2 cellular contexts compared by ENCODE assay signal in the genomic region with DNA sequence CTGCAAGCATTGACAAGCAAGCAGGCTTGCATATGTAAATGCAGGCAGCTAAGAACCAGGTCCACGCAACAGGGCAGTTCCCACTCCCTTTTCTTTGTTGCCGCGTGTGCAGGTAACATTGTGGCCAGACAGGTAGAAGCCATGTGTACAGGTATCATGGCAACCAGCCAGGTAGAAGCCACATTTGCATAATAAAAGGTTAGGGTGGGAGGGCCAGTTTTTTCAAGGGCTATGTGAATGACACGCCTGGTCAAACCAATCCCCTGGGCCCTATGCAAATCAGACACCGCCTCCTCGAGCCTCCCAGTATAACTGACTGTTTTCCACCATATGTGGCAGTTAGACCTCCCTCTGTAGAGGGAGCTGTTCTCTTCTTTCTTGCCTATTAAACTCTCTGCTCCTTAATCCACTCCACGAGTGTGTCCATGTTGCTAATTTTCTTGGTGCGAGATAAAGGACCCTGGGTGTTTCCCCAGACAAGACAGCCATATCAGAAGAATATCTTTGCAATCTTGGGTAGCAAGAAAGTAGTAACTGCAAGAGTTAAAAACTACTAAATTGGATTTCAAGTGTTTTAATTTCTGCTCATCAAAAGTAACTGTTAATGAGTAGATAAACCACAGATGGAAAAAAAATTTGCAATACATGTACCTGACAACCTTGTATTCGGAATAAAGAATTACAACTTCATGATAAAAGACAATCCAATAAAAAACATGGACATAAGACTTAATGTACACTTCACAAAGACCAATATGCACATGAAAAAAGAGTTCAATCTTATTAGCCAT.
TF ChIP-seq lines count a peak whose summit lies in the region.

No MANE protein-coding gene starts in this region.

TF ChIP-seq in GM23338, 12 proteins besides CTCF, POLR2A, EP300 and RAD21:
- TF ChIP-seq, protein P1, sequence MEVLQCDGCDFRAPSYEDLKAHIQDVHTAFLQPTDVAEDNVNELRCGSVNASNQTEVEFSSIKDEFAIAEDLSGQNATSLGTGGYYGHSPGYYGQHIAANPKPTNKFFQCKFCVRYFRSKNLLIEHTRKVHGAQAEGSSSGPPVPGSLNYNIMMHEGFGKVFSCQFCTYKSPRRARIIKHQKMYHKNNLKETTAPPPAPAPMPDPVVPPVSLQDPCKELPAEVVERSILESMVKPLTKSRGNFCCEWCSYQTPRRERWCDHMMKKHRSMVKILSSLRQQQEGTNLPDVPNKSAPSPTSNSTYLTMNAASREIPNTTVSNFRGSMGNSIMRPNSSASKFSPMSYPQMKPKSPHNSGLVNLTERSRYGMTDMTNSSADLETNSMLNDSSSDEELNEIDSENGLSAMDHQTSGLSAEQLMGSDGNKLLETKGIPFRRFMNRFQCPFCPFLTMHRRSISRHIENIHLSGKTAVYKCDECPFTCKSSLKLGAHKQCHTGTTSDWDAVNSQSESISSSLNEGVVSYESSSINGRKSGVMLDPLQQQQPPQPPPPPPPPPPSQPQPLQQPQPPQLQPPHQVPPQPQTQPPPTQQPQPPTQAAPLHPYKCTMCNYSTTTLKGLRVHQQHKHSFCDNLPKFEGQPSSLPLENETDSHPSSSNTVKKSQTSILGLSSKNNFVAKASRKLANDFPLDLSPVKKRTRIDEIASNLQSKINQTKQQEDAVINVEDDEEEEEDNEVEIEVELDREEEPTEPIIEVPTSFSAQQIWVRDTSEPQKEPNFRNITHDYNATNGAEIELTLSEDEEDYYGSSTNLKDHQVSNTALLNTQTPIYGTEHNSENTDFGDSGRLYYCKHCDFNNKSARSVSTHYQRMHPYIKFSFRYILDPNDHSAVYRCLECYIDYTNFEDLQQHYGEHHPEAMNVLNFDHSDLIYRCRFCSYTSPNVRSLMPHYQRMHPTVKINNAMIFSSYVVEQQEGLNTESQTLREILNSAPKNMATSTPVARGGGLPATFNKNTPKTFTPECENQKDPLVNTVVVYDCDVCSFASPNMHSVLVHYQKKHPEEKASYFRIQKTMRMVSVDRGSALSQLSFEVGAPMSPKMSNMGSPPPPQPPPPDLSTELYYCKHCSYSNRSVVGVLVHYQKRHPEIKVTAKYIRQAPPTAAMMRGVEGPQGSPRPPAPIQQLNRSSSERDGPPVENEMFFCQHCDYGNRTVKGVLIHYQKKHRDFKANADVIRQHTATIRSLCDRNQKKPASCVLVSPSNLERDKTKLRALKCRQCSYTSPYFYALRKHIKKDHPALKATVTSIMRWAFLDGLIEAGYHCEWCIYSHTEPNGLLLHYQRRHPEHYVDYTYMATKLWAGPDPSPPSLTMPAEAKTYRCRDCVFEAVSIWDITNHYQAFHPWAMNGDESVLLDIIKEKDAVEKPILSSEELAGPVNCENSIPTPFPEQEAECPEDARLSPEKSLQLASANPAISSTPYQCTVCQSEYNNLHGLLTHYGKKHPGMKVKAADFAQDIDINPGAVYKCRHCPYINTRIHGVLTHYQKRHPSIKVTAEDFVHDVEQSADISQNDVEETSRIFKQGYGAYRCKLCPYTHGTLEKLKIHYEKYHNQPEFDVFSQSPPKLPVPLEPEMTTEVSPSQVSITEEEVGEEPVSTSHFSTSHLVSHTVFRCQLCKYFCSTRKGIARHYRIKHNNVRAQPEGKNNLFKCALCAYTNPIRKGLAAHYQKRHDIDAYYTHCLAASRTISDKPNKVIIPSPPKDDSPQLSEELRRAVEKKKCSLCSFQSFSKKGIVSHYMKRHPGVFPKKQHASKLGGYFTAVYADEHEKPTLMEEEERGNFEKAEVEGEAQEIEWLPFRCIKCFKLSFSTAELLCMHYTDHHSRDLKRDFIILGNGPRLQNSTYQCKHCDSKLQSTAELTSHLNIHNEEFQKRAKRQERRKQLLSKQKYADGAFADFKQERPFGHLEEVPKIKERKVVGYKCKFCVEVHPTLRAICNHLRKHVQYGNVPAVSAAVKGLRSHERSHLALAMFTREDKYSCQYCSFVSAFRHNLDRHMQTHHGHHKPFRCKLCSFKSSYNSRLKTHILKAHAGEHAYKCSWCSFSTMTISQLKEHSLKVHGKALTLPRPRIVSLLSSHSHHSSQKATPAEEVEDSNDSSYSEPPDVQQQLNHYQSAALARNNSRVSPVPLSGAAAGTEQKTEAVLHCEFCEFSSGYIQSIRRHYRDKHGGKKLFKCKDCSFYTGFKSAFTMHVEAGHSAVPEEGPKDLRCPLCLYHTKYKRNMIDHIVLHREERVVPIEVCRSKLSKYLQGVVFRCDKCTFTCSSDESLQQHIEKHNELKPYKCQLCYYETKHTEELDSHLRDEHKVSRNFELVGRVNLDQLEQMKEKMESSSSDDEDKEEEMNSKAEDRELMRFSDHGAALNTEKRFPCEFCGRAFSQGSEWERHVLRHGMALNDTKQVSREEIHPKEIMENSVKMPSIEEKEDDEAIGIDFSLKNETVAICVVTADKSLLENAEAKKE (CRISPR knock-in tag; IDR thresholded peaks at IDR 0.05), result no peak
- TF ChIP-seq CREB1 (CRISPR knock-in tag; IDR thresholded peaks at IDR 0.05; ENCODE audit: low read depth) (peak; percentile 76), EZH2phosphoT487 (IDR thresholded peaks at IDR 0.05; ENCODE audit: unreplicated experiment) (no peak)
- TF ChIP-seq, protein P2, sequence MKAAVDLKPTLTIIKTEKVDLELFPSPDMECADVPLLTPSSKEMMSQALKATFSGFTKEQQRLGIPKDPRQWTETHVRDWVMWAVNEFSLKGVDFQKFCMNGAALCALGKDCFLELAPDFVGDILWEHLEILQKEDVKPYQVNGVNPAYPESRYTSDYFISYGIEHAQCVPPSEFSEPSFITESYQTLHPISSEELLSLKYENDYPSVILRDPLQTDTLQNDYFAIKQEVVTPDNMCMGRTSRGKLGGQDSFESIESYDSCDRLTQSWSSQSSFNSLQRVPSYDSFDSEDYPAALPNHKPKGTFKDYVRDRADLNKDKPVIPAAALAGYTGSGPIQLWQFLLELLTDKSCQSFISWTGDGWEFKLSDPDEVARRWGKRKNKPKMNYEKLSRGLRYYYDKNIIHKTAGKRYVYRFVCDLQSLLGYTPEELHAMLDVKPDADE (IDR thresholded peaks at IDR 0.05), result no peak

TF ChIP-seq in K562, 482 proteins besides CTCF, POLR2A, EP300 and RAD21 (continued from another document and continues in another):
- TF ChIP-seq, protein P3, sequence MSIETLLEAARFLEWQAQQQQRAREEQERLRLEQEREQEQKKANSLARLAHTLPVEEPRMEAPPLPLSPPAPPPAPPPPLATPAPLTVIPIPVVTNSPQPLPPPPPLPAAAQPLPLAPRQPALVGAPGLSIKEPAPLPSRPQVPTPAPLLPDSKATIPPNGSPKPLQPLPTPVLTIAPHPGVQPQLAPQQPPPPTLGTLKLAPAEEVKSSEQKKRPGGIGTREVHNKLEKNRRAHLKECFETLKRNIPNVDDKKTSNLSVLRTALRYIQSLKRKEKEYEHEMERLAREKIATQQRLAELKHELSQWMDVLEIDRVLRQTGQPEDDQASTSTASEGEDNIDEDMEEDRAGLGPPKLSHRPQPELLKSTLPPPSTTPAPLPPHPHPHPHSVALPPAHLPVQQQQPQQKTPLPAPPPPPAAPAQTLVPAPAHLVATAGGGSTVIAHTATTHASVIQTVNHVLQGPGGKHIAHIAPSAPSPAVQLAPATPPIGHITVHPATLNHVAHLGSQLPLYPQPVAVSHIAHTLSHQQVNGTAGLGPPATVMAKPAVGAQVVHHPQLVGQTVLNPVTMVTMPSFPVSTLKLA (conservative IDR thresholded peaks at IDR 0.05), result 0 out of 4 replicates have a peak, but pooled peaks of 1 of the 2 experiments have one; percentile 30
- TF ChIP-seq, protein P4, sequence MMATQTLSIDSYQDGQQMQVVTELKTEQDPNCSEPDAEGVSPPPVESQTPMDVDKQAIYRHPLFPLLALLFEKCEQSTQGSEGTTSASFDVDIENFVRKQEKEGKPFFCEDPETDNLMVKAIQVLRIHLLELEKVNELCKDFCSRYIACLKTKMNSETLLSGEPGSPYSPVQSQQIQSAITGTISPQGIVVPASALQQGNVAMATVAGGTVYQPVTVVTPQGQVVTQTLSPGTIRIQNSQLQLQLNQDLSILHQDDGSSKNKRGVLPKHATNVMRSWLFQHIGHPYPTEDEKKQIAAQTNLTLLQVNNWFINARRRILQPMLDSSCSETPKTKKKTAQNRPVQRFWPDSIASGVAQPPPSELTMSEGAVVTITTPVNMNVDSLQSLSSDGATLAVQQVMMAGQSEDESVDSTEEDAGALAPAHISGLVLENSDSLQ (IDR thresholded peaks at IDR 0.05), result peak; percentile 97
- TF ChIP-seq DACH1 (IDR thresholded peaks at IDR 0.05; ENCODE audit: partially characterized antibody), result no peak
- peak; percentile 61; the same call in 1 of the 2 replicates for TF ChIP-seq FOXM1 (IDR thresholded peaks at IDR 0.05; ENCODE audit: low read depth)
- no peak for TF ChIP-seq FOXM1 (CRISPR knock-in tag; IDR thresholded peaks at IDR 0.05; ENCODE audit: low read depth)
- no peak for TF ChIP-seq ZFPM2 (CRISPR knock-in tag; IDR thresholded peaks at IDR 0.05)
- TF ChIP-seq, protein P5, sequence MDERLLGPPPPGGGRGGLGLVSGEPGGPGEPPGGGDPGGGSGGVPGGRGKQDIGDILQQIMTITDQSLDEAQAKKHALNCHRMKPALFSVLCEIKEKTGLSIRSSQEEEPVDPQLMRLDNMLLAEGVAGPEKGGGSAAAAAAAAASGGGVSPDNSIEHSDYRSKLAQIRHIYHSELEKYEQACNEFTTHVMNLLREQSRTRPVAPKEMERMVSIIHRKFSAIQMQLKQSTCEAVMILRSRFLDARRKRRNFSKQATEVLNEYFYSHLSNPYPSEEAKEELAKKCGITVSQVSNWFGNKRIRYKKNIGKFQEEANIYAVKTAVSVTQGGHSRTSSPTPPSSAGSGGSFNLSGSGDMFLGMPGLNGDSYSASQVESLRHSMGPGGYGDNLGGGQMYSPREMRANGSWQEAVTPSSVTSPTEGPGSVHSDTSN (CRISPR knock-in tag; IDR thresholded peaks at IDR 0.05; ENCODE audit: low read depth), result no peak
- TF ChIP-seq, protein P5 (tag; conservative IDR thresholded peaks at IDR 0.05; ENCODE audit: low read depth), result peak; percentile 86
- peak; percentile 17 for TF ChIP-seq ZFP36 (IDR thresholded peaks at IDR 0.05; ENCODE audit: low read depth, low read length, partially characterized antibody)
- no peak for TF ChIP-seq GABPB2 (CRISPR knock-in tag; conservative IDR thresholded peaks at IDR 0.05)
- TF ChIP-seq BMI1 (IDR thresholded peaks at IDR 0.05; ENCODE audit: low read length), result no peak
- TF ChIP-seq, protein P6, sequence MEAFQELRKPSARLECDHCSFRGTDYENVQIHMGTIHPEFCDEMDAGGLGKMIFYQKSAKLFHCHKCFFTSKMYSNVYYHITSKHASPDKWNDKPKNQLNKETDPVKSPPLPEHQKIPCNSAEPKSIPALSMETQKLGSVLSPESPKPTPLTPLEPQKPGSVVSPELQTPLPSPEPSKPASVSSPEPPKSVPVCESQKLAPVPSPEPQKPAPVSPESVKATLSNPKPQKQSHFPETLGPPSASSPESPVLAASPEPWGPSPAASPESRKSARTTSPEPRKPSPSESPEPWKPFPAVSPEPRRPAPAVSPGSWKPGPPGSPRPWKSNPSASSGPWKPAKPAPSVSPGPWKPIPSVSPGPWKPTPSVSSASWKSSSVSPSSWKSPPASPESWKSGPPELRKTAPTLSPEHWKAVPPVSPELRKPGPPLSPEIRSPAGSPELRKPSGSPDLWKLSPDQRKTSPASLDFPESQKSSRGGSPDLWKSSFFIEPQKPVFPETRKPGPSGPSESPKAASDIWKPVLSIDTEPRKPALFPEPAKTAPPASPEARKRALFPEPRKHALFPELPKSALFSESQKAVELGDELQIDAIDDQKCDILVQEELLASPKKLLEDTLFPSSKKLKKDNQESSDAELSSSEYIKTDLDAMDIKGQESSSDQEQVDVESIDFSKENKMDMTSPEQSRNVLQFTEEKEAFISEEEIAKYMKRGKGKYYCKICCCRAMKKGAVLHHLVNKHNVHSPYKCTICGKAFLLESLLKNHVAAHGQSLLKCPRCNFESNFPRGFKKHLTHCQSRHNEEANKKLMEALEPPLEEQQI (IDR thresholded peaks at IDR 0.05), result peak; percentile 96
- TF ChIP-seq ZNF766 (CRISPR knock-in tag; conservative IDR thresholded peaks at IDR 0.05), result 0 out of 2 replicates have a peak, but pooled peaks have one; percentile 23
- TF ChIP-seq ZNF584 (CRISPR knock-in tag; IDR thresholded peaks at IDR 0.05; ENCODE audit: low read depth), result no peak
- TF ChIP-seq FOXK2 (conservative IDR thresholded peaks at IDR 0.05 in 1 of 2, IDR thresholded peaks at IDR 0.05 in 1 of 2; ENCODE audit: low read depth in 2 of 2), result 0 out of 4 replicates have a peak, but pooled peaks of 1 of the 2 experiments have one; percentile 15
- TF ChIP-seq LARP7 (IDR thresholded peaks at IDR 0.05), result no peak
- no peak for TF ChIP-seq FIP1L1 (IDR thresholded peaks at IDR 0.05; ENCODE audit: low read depth, low read length, poor library complexity, severe bottlenecking)
- TF ChIP-seq, protein P7, sequence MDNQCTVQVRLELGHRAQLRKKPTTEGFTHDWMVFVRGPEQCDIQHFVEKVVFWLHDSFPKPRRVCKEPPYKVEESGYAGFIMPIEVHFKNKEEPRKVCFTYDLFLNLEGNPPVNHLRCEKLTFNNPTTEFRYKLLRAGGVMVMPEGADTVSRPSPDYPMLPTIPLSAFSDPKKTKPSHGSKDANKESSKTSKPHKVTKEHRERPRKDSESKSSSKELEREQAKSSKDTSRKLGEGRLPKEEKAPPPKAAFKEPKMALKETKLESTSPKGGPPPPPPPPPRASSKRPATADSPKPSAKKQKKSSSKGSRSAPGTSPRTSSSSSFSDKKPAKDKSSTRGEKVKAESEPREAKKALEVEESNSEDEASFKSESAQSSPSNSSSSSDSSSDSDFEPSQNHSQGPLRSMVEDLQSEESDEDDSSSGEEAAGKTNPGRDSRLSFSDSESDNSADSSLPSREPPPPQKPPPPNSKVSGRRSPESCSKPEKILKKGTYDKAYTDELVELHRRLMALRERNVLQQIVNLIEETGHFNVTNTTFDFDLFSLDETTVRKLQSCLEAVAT (IDR thresholded peaks at IDR 0.05), result no peak
- peak; percentile 40; the same call in 1 of the 2 replicates for TF ChIP-seq MYC (IDR thresholded peaks at IDR 0.05; ENCODE audit: low read depth, low read length)
- TF ChIP-seq MYC (CRISPR knock-in tag; IDR thresholded peaks at IDR 0.05; ENCODE audit: borderline replicate concordance, low read depth), result no peak
- TF ChIP-seq PYGO2 (tag; IDR thresholded peaks at IDR 0.05), result no peak
- TF ChIP-seq ATF1 (CRISPR knock-in tag; IDR thresholded peaks at IDR 0.05), result no peak
- TF ChIP-seq ATF1 (tag; IDR thresholded peaks at IDR 0.05), result peak; percentile 58
- TF ChIP-seq CBX3 (IDR thresholded peaks at IDR 0.05; ENCODE audit: borderline replicate concordance in 1 of 2, low read length in 2 of 2), result peak in 1 of 2 experiments; percentile 36; a peak in 1 of 3 replicates
- TF ChIP-seq ZNF384 (IDR thresholded peaks at IDR 0.05; ENCODE audit: low read depth, low read length), result peak; percentile 66; the same call in 1 of the 2 replicates
- no peak for TF ChIP-seq DDX20 (tag; IDR thresholded peaks at IDR 0.05; ENCODE audit: low read depth)
- no peak for TF ChIP-seq CCAR2 (IDR thresholded peaks at IDR 0.05; ENCODE audit: low read depth, low read length)
- TF ChIP-seq DPF2 (IDR thresholded peaks at IDR 0.05), result 0 out of 2 replicates have a peak, but pooled peaks have one; percentile 22
